20 cellular contexts compared by ENCODE assay signal in genomic region chr4:140875751-140876389, GRCh38.
DNase-seq lines count a peak whose midpoint lies in the region; ATAC-seq lines count a peak whose summit lies in the region.
"Had no signal": no experiment of that assay in that cellular context is flagged by ENCODE, and none has a peak within 500 bp of the region (broad histone marks: within the 10 kb centered on the region; RNA-seq: fewer than 3 reads in every experiment).

No MANE protein-coding gene starts in this region.

- DNase-seq in HAP-1 (ENCODE audit: low spot score in 2 of 2) (peak; percentile 37 to 72), NCI-H2227 (lab: John Stamatoyannopoulos, UW; ENCODE audit: unreplicated experiment) (peak; percentile 74), astrocyte of the hippocampus (ENCODE audit: low read depth, low spot score) (peak; percentile 19), smooth muscle cell of the brain vasculature (ENCODE audit: low read depth, low spot score) (peak; percentile 50), amniotic stem cell (lab: John Stamatoyannopoulos, UW) (no peak)
- DNase-seq: activated CD4-positive, CD25-positive, alpha-beta regulatory T cell; activated CD8-positive, alpha-beta T cell treated with anti-CD3 and anti-CD28 coated beads, Interleukin-2, amount 10 ng/mL, durations not matched to agents 7 days and 5 days; activated T-cell treated with anti-CD3 and anti-CD28 coated beads, Interleukin-2, amount 50 U/mL, for 4 hours; brain microvascular endothelial cell; CD8-positive, alpha-beta memory T cell; cortex of kidney; NCI-H187; occipital lobe; right lobe of liver; stimulated activated naive CD4-positive, alpha-beta T cell; T-helper 9 cell; tibial artery had no signal

- no peaks in the 10 kb centered on the region for H3K36me3 ChIP-seq in HAP-1 (replicated peaks)
- H3K36me3 ChIP-seq: brain microvascular endothelial cell, right lobe of liver, tibial artery had no signal

- no peaks in the 10 kb centered on the region for H3K27me3 ChIP-seq in HAP-1 (ENCODE audit: low read depth)
- H3K27me3 ChIP-seq: brain microvascular endothelial cell, right lobe of liver, tibial artery had no signal

- in situ Hi-C loops in HAP-1 (cut with MboI; ENCODE audit: low sequenced_read_pairs), result no loop called here

- no peaks in the 10 kb centered on the region for H3K9me3 ChIP-seq in HAP-1
- H3K9me3 ChIP-seq: tibial artery had no signal

- ATAC-seq in HG03159 (IDR thresholded peaks at IDR 0.05; ENCODE audit: unreplicated experiment) (no peak), HG03565 (IDR thresholded peaks at IDR 0.05; ENCODE audit: unreplicated experiment) (no peak)
- ATAC-seq: activated CD8-positive, alpha-beta T cell treated with anti-CD3 and anti-CD28 coated beads, Interleukin-2, amount 10 ng/mL, durations not matched to agents 7 days and 5 days; activated naive CD4-positive, alpha-beta T cell treated with anti-CD3 and anti-CD28 coated beads, Interleukin-2, amount 50 U/mL, for 72 hours; activated T-cell treated with anti-CD3 and anti-CD28 coated beads, Interleukin-2, amount 50 U/mL, for 4 hours; right lobe of liver had no signal

- no peak overlapping the region for H3K4me3 ChIP-seq in HAP-1
- H3K4me3 ChIP-seq: right lobe of liver, tibial artery had no signal

- H3K4me1 ChIP-seq in HAP-1, result peaks cover 9% of the 10 kb centered on the region
- H3K4me1 ChIP-seq: right lobe of liver had no signal
